ENCODE assay signal across 6 cellular contexts in the genomic region with DNA sequence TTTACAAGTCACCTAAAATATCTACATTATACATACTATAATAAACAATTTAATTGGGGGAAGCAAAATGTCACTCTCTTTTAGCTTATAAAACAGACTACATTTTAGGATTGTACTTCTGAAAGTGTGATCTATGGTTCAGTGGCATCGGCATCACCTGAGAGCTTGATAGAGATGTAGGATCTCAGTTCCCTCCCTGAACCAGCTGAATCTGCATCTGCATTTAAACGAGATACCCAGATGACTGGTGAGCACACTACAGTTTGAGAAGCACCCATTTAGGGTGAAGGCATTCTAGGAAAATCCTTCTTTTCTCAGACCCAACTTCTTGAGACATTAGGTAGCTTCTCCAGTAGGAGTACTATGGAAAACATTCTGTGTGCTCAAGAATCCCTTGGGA.
"Had no signal": no experiment of that assay in that cellular context is flagged by ENCODE, and none has a peak within 500 bp of the region (broad histone marks: within the 10 kb centered on the region; RNA-seq: fewer than 3 reads in every experiment).

No MANE protein-coding gene starts in this region.

- H3K4me2 ChIP-seq: GM23338 had no signal

- H3K4me3 ChIP-seq: GM23338, K562 had no signal

- DNase-seq: H9 had no signal

- FAIRE-seq: H1, H54, HTR-8/SVneo, K562 had no signal

- H2AFZ ChIP-seq: GM23338 had no signal
